In genomic region chr14:21106506-21107359, GRCh38 we compare ENCODE assay signal across 8 cellular contexts. TPM values are rescaled to one million over a fixed set of nuclear protein-coding genes. Genes with fewer than 3 reads are reported as not detected.
DNase-seq lines count a peak whose midpoint lies in the region; ATAC-seq, FAIRE-seq and TF ChIP-seq lines count a peak whose summit lies in the region.

No MANE protein-coding gene starts in this region.

- peak; percentile 70 for DNase-seq in GM10266 (ENCODE audit: extremely low spot score)
- peak; percentile 83 for DNase-seq in NCI-H1694 (lab: John Stamatoyannopoulos, UW)
- peak; percentile 72 for DNase-seq in T-helper 2 cell treated with Interferon-gamma antibody and Interleukin-4, amounts not matched to agents 5 μg/mL and 100 μg/mL, for 36 hours (ENCODE audit: low spot score)
- peak; percentile 57 for DNase-seq in astrocyte (ENCODE audit: low read depth)
- peak; percentile 67 for DNase-seq in hepatic stellate cell (ENCODE audit: low spot score)
- DNase-seq in sciatic nerve (ENCODE audit: low spot score): peak; percentile 88

- TF ChIP-seq CTCF in GM10266 (IDR thresholded peaks at IDR 0.05; ENCODE audit: control insufficient read depth, insufficient read depth, low read depth, missing control alignments): peak; percentile 96
- TF ChIP-seq CTCF in astrocyte (IDR thresholded peaks at IDR 0.05; ENCODE audit: insufficient read depth, low read depth, low read length): peak; percentile 95

- no peaks in the 10 kb centered on the region for H4K20me1 ChIP-seq in astrocyte (ENCODE audit: insufficient read depth, low read length)

- H3K79me2 ChIP-seq in astrocyte (ENCODE audit: insufficient read depth, low read length): no peaks in the 10 kb centered on the region

- H3K4me3 ChIP-seq in astrocyte (ENCODE audit: insufficient read depth, low read depth, low read length): peak overlapping the region; percentile 13

- no peak overlapping the region for H3K27ac Mint-ChIP-seq in T-helper 2 cell treated with Interferon-gamma antibody and Interleukin-4, amounts not matched to agents 5 μg/mL and 100 μg/mL, for 36 hours
- H3K27ac Mint-ChIP-seq in astrocyte (ENCODE audit: unreplicated experiment): peak overlapping the region; percentile 79

- H3K4me2 ChIP-seq in astrocyte (ENCODE audit: low read length): peak overlapping the region; percentile 50

- no peaks in the 10 kb centered on the region for H3K36me3 Mint-ChIP-seq in T-helper 2 cell treated with Interferon-gamma antibody and Interleukin-4, amounts not matched to agents 5 μg/mL and 100 μg/mL, for 36 hours (ENCODE audit: low read depth)
- no peaks in the 10 kb centered on the region for H3K36me3 Mint-ChIP-seq in astrocyte (ENCODE audit: low read depth, unreplicated experiment)

- no peaks in the 10 kb centered on the region for H3K9me3 Mint-ChIP-seq in T-helper 2 cell treated with Interferon-gamma antibody and Interleukin-4, amounts not matched to agents 5 μg/mL and 100 μg/mL, for 36 hours
- H3K9me3 Mint-ChIP-seq in astrocyte (ENCODE audit: unreplicated experiment): no peaks in the 10 kb centered on the region

- peak overlapping the region; percentile 26 for H3K9ac ChIP-seq in astrocyte (ENCODE audit: low read length)

- H3K9me3 ChIP-seq in astrocyte (ENCODE audit: insufficient read depth, low read depth, low read length): no peaks in the 10 kb centered on the region

- H3K27ac ChIP-seq in astrocyte (ENCODE audit: low read depth, low read length): peak overlapping the region; percentile 28

- H3K27me3 ChIP-seq in astrocyte (ENCODE audit: insufficient read depth, low read length): no peaks in the 10 kb centered on the region

- FAIRE-seq in astrocyte (lab: Jason Lieb, UNC): no peak

- peaks cover 25% of the 10 kb centered on the region for H3K4me1 ChIP-seq in astrocyte (ENCODE audit: insufficient read depth, low read length)

- no peaks in the 10 kb centered on the region for H3K27me3 Mint-ChIP-seq in T-helper 2 cell treated with Interferon-gamma antibody and Interleukin-4, amounts not matched to agents 5 μg/mL and 100 μg/mL, for 36 hours (ENCODE audit: low read depth)
- H3K27me3 Mint-ChIP-seq in astrocyte (ENCODE audit: low read depth, unreplicated experiment): no peaks in the 10 kb centered on the region

- no peaks in the 10 kb centered on the region for H3K36me3 ChIP-seq in astrocyte (ENCODE audit: insufficient read depth, low read length)

- intact Hi-C loops in sciatic nerve (cut with DNase I): no loop called here

- H3K4me1 Mint-ChIP-seq in T-helper 2 cell treated with Interferon-gamma antibody and Interleukin-4, amounts not matched to agents 5 μg/mL and 100 μg/mL, for 36 hours (ENCODE audit: low read depth): peaks cover 31% of the 10 kb centered on the region
- peaks cover 42% of the 10 kb centered on the region for H3K4me1 Mint-ChIP-seq in astrocyte (ENCODE audit: low read depth, unreplicated experiment)

- peak overlapping the region; percentile 69 for H2AFZ ChIP-seq in astrocyte (ENCODE audit: low read depth, low read length)

- H3K4me3 Mint-ChIP-seq in T-helper 2 cell treated with Interferon-gamma antibody and Interleukin-4, amounts not matched to agents 5 μg/mL and 100 μg/mL, for 36 hours: peak overlapping the region; percentile 28
- H3K4me3 Mint-ChIP-seq in astrocyte (ENCODE audit: unreplicated experiment): peak overlapping the region; percentile 66

- ATAC-seq in sciatic nerve (no peak), HG03442 (IDR thresholded peaks at IDR 0.05; ENCODE audit: unreplicated experiment) (no peak), GM21367 (IDR thresholded peaks at IDR 0.05; ENCODE audit: unreplicated experiment) (no peak)

RNA-seq across cellular contexts. Expression of gene TMEM253, which starts 5.9 kb away (rescaled TPM):
- 1.4 and 2.2 TPM in 2 replicates for total RNA-seq in astrocyte
- total RNA-seq in sciatic nerve: 0.62 TPM

RNA-seq across cellular contexts. Expression of gene ZNF219, which starts 8.3 kb away (rescaled TPM):
- total RNA-seq in astrocyte: 24.2 and 31.9 TPM in 2 replicates
- 43.2 TPM for total RNA-seq in sciatic nerve

RNA-seq across cellular contexts. Expression of gene ARHGEF40, which starts 36.6 kb away (rescaled TPM):
- total RNA-seq in astrocyte (99.9 and 129 TPM in 2 replicates), sciatic nerve (91.1 TPM)

RNA-seq across cellular contexts. Expression of gene RNASE8, which starts 49.1 kb away (rescaled TPM):
- total RNA-seq in astrocyte (not detected in 2 replicates), sciatic nerve (not detected)

RNA-seq across cellular contexts. Expression of gene OR5AU1, which starts 49.1 kb away (rescaled TPM):
- total RNA-seq in astrocyte: not detected in 2 replicates
- total RNA-seq in sciatic nerve: not detected
